8 cellular contexts compared by ENCODE assay signal in genomic region chr7:42237891-42238531, GRCh38. TPM values are rescaled to one million over a fixed set of nuclear protein-coding genes. Genes with fewer than 3 reads are reported as not detected.
A peak's percentile ranks its signal among the peaks of the same experiment; 100 is the strongest.
DNase-seq lines count a peak whose midpoint lies in the region; ATAC-seq and TF ChIP-seq lines count a peak whose summit lies in the region.

No MANE protein-coding gene starts in this region.

- DNase-seq in activated T-cell treated with anti-CD3 and anti-CD28 coated beads, Interleukin-2, amount 50 U/mL, for 24 hours, result peak; percentile 30
- DNase-seq in activated T-cell treated with anti-CD3 and anti-CD28 coated beads for 4 hours, result no peak
- DNase-seq in activated T-helper 1 cell treated with anti-CD3 and anti-CD28 coated beads, Interleukin-12 subunit alpha, Interleukin-12 subunit beta, Interleukin-2, Interleukin-4 antibody, amounts not matched to agents 30 ng/mL and 10 ng/mL and 1 ng/mL, durations not matched to agents 14 hours and 24 hours and 36 hours (ENCODE audit: low spot score), result no peak
- DNase-seq in glutamatergic neuron, result peak; percentile 49
- DNase-seq in occipital lobe (lab: John Stamatoyannopoulos, UW), result peak; percentile 28
- DNase-seq in activated CD4-positive, CD25-positive, alpha-beta regulatory T cell (lab: John Stamatoyannopoulos, UW), result no peak

- peak overlapping the region; percentile 69 for H3K4me3 Mint-ChIP-seq in activated T-cell treated with anti-CD3 and anti-CD28 coated beads, Interleukin-2, amount 50 U/mL, for 24 hours
- H3K4me3 Mint-ChIP-seq in activated T-helper 1 cell treated with anti-CD3 and anti-CD28 coated beads, Interleukin-12 subunit alpha, Interleukin-12 subunit beta, Interleukin-2, Interleukin-4 antibody, amounts not matched to agents 30 ng/mL and 10 ng/mL and 1 ng/mL, durations not matched to agents 14 hours and 24 hours and 36 hours, result peak overlapping the region; percentile 80
- H3K4me3 Mint-ChIP-seq in glutamatergic neuron (ENCODE audit: unreplicated experiment), result peak overlapping the region; percentile 86

- no peaks in the 10 kb centered on the region for H3K36me3 Mint-ChIP-seq in activated T-cell treated with anti-CD3 and anti-CD28 coated beads, Interleukin-2, amount 50 U/mL, for 24 hours (ENCODE audit: low read depth)
- no peaks in the 10 kb centered on the region for H3K36me3 Mint-ChIP-seq in activated T-helper 1 cell treated with anti-CD3 and anti-CD28 coated beads, Interleukin-12 subunit alpha, Interleukin-12 subunit beta, Interleukin-2, Interleukin-4 antibody, amounts not matched to agents 30 ng/mL and 10 ng/mL and 1 ng/mL, durations not matched to agents 14 hours and 24 hours and 36 hours (ENCODE audit: low read depth)
- no peaks in the 10 kb centered on the region for H3K36me3 Mint-ChIP-seq in glutamatergic neuron (ENCODE audit: unreplicated experiment)

- intact Hi-C loops in activated T-helper 1 cell treated with anti-CD3 and anti-CD28 coated beads, Interleukin-12 subunit alpha, Interleukin-12 subunit beta, Interleukin-2, Interleukin-4 antibody, amounts not matched to agents 30 ng/mL and 10 ng/mL and 1 ng/mL, durations not matched to agents 14 hours and 24 hours and 36 hours (cut with micrococcal nuclease), result loop anchor here (10.0 kb wide), 1 partner anchor 627 kb away; no protein-coding TSS in a partner anchor

- H3K27ac Mint-ChIP-seq in activated T-cell treated with anti-CD3 and anti-CD28 coated beads, Interleukin-2, amount 50 U/mL, for 24 hours, result no peak overlapping the region
- peak overlapping the region; percentile 13 for H3K27ac Mint-ChIP-seq in activated T-helper 1 cell treated with anti-CD3 and anti-CD28 coated beads, Interleukin-12 subunit alpha, Interleukin-12 subunit beta, Interleukin-2, Interleukin-4 antibody, amounts not matched to agents 30 ng/mL and 10 ng/mL and 1 ng/mL, durations not matched to agents 14 hours and 24 hours and 36 hours
- H3K27ac Mint-ChIP-seq in glutamatergic neuron (ENCODE audit: unreplicated experiment), result peak overlapping the region; percentile 34

- TF ChIP-seq CTCF in glutamatergic neuron (IDR thresholded peaks at IDR 0.05; ENCODE audit: partially characterized antibody, unreplicated experiment), result no peak

- no peak for ATAC-seq in GM19463 (IDR thresholded peaks at IDR 0.05; ENCODE audit: unreplicated experiment)
- ATAC-seq in GM19467 (IDR thresholded peaks at IDR 0.05; ENCODE audit: unreplicated experiment), result no peak

- no peaks in the 10 kb centered on the region for H3K9me3 Mint-ChIP-seq in activated T-cell treated with anti-CD3 and anti-CD28 coated beads, Interleukin-2, amount 50 U/mL, for 24 hours
- no peaks in the 10 kb centered on the region for H3K9me3 Mint-ChIP-seq in activated T-helper 1 cell treated with anti-CD3 and anti-CD28 coated beads, Interleukin-12 subunit alpha, Interleukin-12 subunit beta, Interleukin-2, Interleukin-4 antibody, amounts not matched to agents 30 ng/mL and 10 ng/mL and 1 ng/mL, durations not matched to agents 14 hours and 24 hours and 36 hours
- H3K9me3 Mint-ChIP-seq in glutamatergic neuron (ENCODE audit: unreplicated experiment), result peaks cover 5% of the 10 kb centered on the region

- peaks cover 82% of the 10 kb centered on the region for H3K27me3 Mint-ChIP-seq in activated T-cell treated with anti-CD3 and anti-CD28 coated beads, Interleukin-2, amount 50 U/mL, for 24 hours
- peaks cover 59% of the 10 kb centered on the region for H3K27me3 Mint-ChIP-seq in activated T-helper 1 cell treated with anti-CD3 and anti-CD28 coated beads, Interleukin-12 subunit alpha, Interleukin-12 subunit beta, Interleukin-2, Interleukin-4 antibody, amounts not matched to agents 30 ng/mL and 10 ng/mL and 1 ng/mL, durations not matched to agents 14 hours and 24 hours and 36 hours (ENCODE audit: insufficient read depth)
- peaks cover 12% of the 10 kb centered on the region for H3K27me3 Mint-ChIP-seq in glutamatergic neuron (ENCODE audit: unreplicated experiment)

- H3K4me1 Mint-ChIP-seq in activated T-cell treated with anti-CD3 and anti-CD28 coated beads, Interleukin-2, amount 50 U/mL, for 24 hours (ENCODE audit: low read depth), result peaks cover 8% of the 10 kb centered on the region
- no peaks in the 10 kb centered on the region for H3K4me1 Mint-ChIP-seq in activated T-helper 1 cell treated with anti-CD3 and anti-CD28 coated beads, Interleukin-12 subunit alpha, Interleukin-12 subunit beta, Interleukin-2, Interleukin-4 antibody, amounts not matched to agents 30 ng/mL and 10 ng/mL and 1 ng/mL, durations not matched to agents 14 hours and 24 hours and 36 hours (ENCODE audit: low read depth)
- peaks cover 7% of the 10 kb centered on the region for H3K4me1 Mint-ChIP-seq in glutamatergic neuron (ENCODE audit: low read depth, unreplicated experiment)

RNA-seq across cellular contexts. Expression of gene GLI3, which starts 1.0 kb away (rescaled TPM):
- not detected in 2 replicates for total RNA-seq in activated T-helper 1 cell treated with anti-CD3 and anti-CD28 coated beads, Interleukin-12 subunit alpha, Interleukin-12 subunit beta, Interleukin-2, Interleukin-4 antibody, amounts not matched to agents 30 ng/mL and 10 ng/mL and 1 ng/mL, durations not matched to agents 14 hours and 24 hours and 36 hours
- total RNA-seq in glutamatergic neuron (ENCODE audit: unreplicated experiment) (2.9 TPM), occipital lobe (4.1 TPM)

Comparison
In these comparisons a context has a peak if more than half of its experiments do, and no peak if none do; other contexts are left out.
1. DNase-seq: peak in activated T-cell treated with anti-CD3 and anti-CD28 coated beads, Interleukin-2, amount 50 U/mL, for 24 hours (single experiment), glutamatergic neuron (single experiment) and occipital lobe (single experiment); none in activated T-cell treated with anti-CD3 and anti-CD28 coated beads for 4 hours (single experiment), activated T-helper 1 cell treated with anti-CD3 and anti-CD28 coated beads, Interleukin-12 subunit alpha, Interleukin-12 subunit beta, Interleukin-2, Interleukin-4 antibody, amounts not matched to agents 30 ng/mL and 10 ng/mL and 1 ng/mL, durations not matched to agents 14 hours and 24 hours and 36 hours (single experiment) and activated CD4-positive, CD25-positive, alpha-beta regulatory T cell (0 of 4).
2. Peak in every context shown above with its lines, with median percentiles within 50 percentile points of each other: H3K4me3 Mint-ChIP-seq.